ENCODE assay signal across 14 cellular contexts in the genomic region with DNA sequence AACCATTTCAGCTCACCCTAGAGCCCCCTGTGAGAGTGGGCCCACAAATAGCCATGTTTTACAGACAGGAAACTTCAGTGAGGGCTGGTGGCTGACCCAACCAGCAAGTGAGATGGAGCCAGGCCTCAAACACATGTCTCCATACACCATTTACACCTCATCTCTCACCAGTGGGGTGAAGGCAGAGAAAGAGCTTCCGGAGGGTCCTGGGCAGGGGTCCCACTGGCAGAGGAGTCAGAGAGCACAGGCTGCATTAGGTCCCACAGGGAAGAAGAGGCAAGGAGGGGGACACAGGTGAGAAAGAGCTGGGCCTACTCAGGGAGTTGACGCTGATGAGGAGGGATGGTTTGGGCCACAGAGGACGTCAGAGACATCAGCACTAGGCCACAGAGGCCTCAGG.
"Had no signal": no experiment of that assay in that cellular context is flagged by ENCODE, and none has a peak within 500 bp of the region (broad histone marks: within the 10 kb centered on the region; RNA-seq: fewer than 3 reads in every experiment).

No MANE protein-coding gene starts in this region.

- ATAC-seq: activated naive CD8-positive, alpha-beta T cell treated with anti-CD3 and anti-CD28 coated beads, Interleukin-2, amount 50 U/mL, for 24 hours; activated T-cell treated with anti-CD3 and anti-CD28 coated beads, Interleukin-2, amount 50 U/mL, for 72 hours; effector memory CD8-positive, alpha-beta T cell; gastroesophageal sphincter; stimulated activated effector memory CD8-positive, alpha-beta T cell treated with anti-CD3 and anti-CD28 coated beads, Interleukin-12 subunit alpha, Interleukin-12 subunit beta, amount 100 ng/mL, for 72 hours had no signal

- H3K27ac Mint-ChIP-seq: activated naive CD8-positive, alpha-beta T cell treated with anti-CD3 and anti-CD28 coated beads, Interleukin-2, amount 50 U/mL, for 24 hours; activated T-cell treated with anti-CD3 and anti-CD28 coated beads, Interleukin-2, amount 50 U/mL, for 72 hours; effector memory CD8-positive, alpha-beta T cell; mesothelial cell of epicardium; stimulated activated effector memory CD8-positive, alpha-beta T cell treated with anti-CD3 and anti-CD28 coated beads, Interleukin-12 subunit alpha, Interleukin-12 subunit beta, amount 100 ng/mL, for 72 hours had no signal

- H3K4me1 Mint-ChIP-seq: activated naive CD8-positive, alpha-beta T cell treated with anti-CD3 and anti-CD28 coated beads, Interleukin-2, amount 50 U/mL, for 24 hours; stimulated activated effector memory CD8-positive, alpha-beta T cell treated with anti-CD3 and anti-CD28 coated beads, Interleukin-12 subunit alpha, Interleukin-12 subunit beta, amount 100 ng/mL, for 72 hours had no signal

- H3K27ac ChIP-seq: gastroesophageal sphincter, neural progenitor cell, parathyroid adenoma had no signal

- H3K4me3 ChIP-seq: gastroesophageal sphincter, neural progenitor cell had no signal

- H3K36me3 ChIP-seq: gastroesophageal sphincter, neural progenitor cell had no signal

- H3K4me1 ChIP-seq: gastroesophageal sphincter, parathyroid adenoma had no signal

- H3K27me3 ChIP-seq: gastroesophageal sphincter, neural progenitor cell had no signal

- FAIRE-seq: small intestine, TTC549 had no signal

- H3K27me3 Mint-ChIP-seq: activated naive CD8-positive, alpha-beta T cell treated with anti-CD3 and anti-CD28 coated beads, Interleukin-2, amount 50 U/mL, for 24 hours; effector memory CD8-positive, alpha-beta T cell had no signal

- DNase-seq: activated CD4-positive, alpha-beta T cell treated with anti-CD3 and anti-CD28 coated beads, Interleukin-2, amount 50 U/mL, for 4 hours; activated naive CD8-positive, alpha-beta T cell treated with anti-CD3 and anti-CD28 coated beads, Interleukin-2, amount 50 U/mL, for 24 hours; activated T-cell treated with anti-CD3 and anti-CD28 coated beads, Interleukin-2, amount 50 U/mL, for 72 hours; central memory CD4-positive, alpha-beta T cell; effector memory CD8-positive, alpha-beta T cell; small intestine; T-helper 2 cell; trophoblast cell had no signal

- H3K36me3 Mint-ChIP-seq: neural progenitor cell; stimulated activated effector memory CD8-positive, alpha-beta T cell treated with anti-CD3 and anti-CD28 coated beads, Interleukin-12 subunit alpha, Interleukin-12 subunit beta, amount 100 ng/mL, for 72 hours had no signal

- H3K4me3 Mint-ChIP-seq: activated naive CD8-positive, alpha-beta T cell treated with anti-CD3 and anti-CD28 coated beads, Interleukin-2, amount 50 U/mL, for 24 hours; activated T-cell treated with anti-CD3 and anti-CD28 coated beads, Interleukin-2, amount 50 U/mL, for 72 hours; effector memory CD8-positive, alpha-beta T cell; mesothelial cell of epicardium; neural progenitor cell; stimulated activated effector memory CD8-positive, alpha-beta T cell treated with anti-CD3 and anti-CD28 coated beads, Interleukin-12 subunit alpha, Interleukin-12 subunit beta, amount 100 ng/mL, for 72 hours had no signal
